1 cellular context compared by ENCODE assay signal in the genomic region with DNA sequence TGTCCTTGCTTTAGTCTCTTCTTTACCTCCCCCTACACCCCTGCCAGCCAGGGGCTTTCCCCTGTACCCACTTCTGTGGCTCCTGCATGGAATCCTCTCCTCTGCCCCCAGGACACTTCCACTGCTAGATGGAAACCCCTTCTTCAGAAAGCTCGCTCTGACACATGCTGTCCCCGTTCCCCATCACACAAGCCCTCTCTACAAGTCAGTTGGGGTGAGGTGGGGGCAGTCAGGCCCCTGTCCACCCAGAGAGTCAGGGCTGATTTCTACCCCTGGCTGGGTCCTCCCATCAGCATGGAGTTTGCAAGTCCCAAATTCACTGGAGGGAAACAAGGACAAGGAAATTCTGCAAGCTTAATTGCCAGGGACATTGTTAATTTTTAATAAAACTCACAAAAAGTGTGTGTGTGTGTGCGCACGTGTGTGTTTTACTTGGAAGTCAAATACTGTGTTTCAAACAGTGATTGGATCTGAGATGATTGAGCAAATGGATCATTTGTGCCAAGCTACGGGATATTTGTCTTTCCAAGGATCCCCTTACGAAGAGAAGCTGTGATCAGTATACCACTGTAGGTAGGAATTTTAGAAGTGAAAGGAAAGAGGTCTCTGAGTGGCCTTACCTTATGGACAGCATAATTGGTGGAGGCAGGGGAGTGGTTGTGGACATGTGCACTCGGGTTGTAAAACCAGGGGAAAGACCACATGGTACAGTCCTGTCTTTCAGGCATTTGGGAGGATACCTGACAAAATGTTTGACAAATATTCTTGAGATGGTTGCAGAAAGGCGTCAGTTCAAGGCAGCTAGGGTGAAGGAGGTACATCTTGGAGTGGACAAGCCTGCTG.
TF ChIP-seq lines count a peak whose summit lies in the region.

No MANE protein-coding gene starts in this region.

TF ChIP-seq in HCT116, 20 proteins besides CTCF, POLR2A, EP300 and RAD21 (continued from another document):
- TF ChIP-seq ELF1 (IDR thresholded peaks at IDR 0.05; ENCODE audit: borderline replicate concordance, low read depth): no peak
- no peak for TF ChIP-seq SIN3A (IDR thresholded peaks at IDR 0.05; ENCODE audit: low read depth)
- no peak for TF ChIP-seq EZH2 (IDR thresholded peaks at IDR 0.05)
- TF ChIP-seq, protein P1, sequence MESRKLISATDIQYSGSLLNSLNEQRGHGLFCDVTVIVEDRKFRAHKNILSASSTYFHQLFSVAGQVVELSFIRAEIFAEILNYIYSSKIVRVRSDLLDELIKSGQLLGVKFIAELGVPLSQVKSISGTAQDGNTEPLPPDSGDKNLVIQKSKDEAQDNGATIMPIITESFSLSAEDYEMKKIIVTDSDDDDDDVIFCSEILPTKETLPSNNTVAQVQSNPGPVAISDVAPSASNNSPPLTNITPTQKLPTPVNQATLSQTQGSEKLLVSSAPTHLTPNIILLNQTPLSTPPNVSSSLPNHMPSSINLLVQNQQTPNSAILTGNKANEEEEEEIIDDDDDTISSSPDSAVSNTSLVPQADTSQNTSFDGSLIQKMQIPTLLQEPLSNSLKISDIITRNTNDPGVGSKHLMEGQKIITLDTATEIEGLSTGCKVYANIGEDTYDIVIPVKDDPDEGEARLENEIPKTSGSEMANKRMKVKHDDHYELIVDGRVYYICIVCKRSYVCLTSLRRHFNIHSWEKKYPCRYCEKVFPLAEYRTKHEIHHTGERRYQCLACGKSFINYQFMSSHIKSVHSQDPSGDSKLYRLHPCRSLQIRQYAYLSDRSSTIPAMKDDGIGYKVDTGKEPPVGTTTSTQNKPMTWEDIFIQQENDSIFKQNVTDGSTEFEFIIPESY (IDR thresholded peaks at IDR 0.05; ENCODE audit: extremely low read depth, insufficient replicate concordance, low read length): no peak
